Comparison of ENCODE assay signal across 8 cellular contexts in the genomic region with DNA sequence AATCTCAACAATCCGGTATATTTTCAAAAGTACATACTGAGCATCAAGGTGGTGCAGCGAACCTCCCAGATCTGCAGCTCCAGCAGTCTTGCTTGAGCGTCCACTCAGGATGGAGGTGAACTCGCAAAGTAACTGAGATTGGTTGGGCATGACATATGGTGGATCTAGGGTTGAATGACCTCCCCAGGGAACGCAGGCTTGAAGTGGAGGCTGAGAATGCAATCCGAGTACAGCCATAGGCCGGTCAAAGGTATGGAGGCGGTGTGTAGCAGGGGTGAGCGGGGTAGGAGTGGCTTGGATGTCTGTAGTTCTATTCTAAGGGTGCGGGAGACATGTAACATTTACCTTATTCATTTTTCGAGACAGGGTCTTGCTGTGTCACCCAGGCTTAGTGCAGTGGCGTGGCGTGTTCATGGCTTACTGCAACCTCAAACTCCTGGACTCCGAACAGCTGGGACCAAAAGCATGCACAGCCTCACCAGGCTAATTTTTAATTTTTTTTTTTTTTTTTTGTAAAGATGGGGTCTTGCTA. TPM values are rescaled to one million over a fixed set of nuclear protein-coding genes. Genes with fewer than 3 reads are reported as not detected.
DNase-seq lines count a peak whose midpoint lies in the region; ATAC-seq lines count a peak whose summit lies in the region.

No MANE protein-coding gene starts in this region.

- H3K9ac ChIP-seq in skeletal muscle tissue (ENCODE audit: low read depth in 1 of 3, low read length in 3 of 3), result peak overlapping the region; percentile 80 to 96 (median 86)

- DNase-seq in CD1c-positive myeloid dendritic cell (ENCODE audit: extremely low spot score) (peak; percentile 11), NCI-H82 treated with DMSO at 0.1 percent for 48 hours (lab: John Stamatoyannopoulos, UW; ENCODE audit: unreplicated experiment) (peak; percentile 47), brain pericyte (ENCODE audit: low read depth, low spot score) (peak; percentile 43), iPS-NIHi11 (ENCODE audit: low spot score) (peak; percentile 75), GDM1 (lab: John Stamatoyannopoulos, UW) (no peak)

- peaks cover 30 to 48% (median 34%) of the 10 kb centered on the region in 3 donors for H3K36me3 ChIP-seq in skeletal muscle tissue (ENCODE audit: control insufficient read depth in 3 of 3, insufficient read depth in 3 of 3, low read length in 3 of 3)

- H3K9me3 ChIP-seq in skeletal muscle tissue (ENCODE audit: control insufficient read depth in 3 of 3, low read length in 3 of 3), result no peaks in the 10 kb centered on the region

- peak overlapping the region; percentile 80 to 91 (median 84) for H3K4me3 ChIP-seq in skeletal muscle tissue (ENCODE audit: low read length in 3 of 3)

- ATAC-seq in GM18907 (IDR thresholded peaks at IDR 0.05; ENCODE audit: unreplicated experiment) (peak; percentile 39), HG03460 (IDR thresholded peaks at IDR 0.05; ENCODE audit: unreplicated experiment) (peak; percentile 40)

- peak overlapping the region; percentile 89 for H3K27ac ChIP-seq in skeletal muscle tissue (ENCODE audit: low read depth, low read length)

- H3K4me1 ChIP-seq in skeletal muscle tissue (ENCODE audit: control insufficient read depth in 3 of 3, insufficient read depth in 3 of 3, low read length in 3 of 3), result peaks cover 24 to 49% (median 38%) of the 10 kb centered on the region in 3 donors

- no peaks in the 10 kb centered on the region for H3K27me3 ChIP-seq in skeletal muscle tissue (ENCODE audit: control insufficient read depth in 3 of 3, insufficient read depth in 3 of 3, low read length in 3 of 3)

RNA-seq across cellular contexts. Expression of a gene that starts 0.6 kb away (rescaled TPM):
- total RNA-seq in skeletal muscle tissue, result 29.2 TPM

RNA-seq across cellular contexts. Expression of a gene that starts 15.8 kb away (rescaled TPM):
- total RNA-seq in skeletal muscle tissue, result 34.4 TPM

RNA-seq across cellular contexts. Expression of a gene that starts 16.6 kb away (rescaled TPM):
- 7.3 TPM for total RNA-seq in skeletal muscle tissue

RNA-seq across cellular contexts. Expression of a gene that starts 30.9 kb away (rescaled TPM):
- 37.1 TPM for total RNA-seq in skeletal muscle tissue

RNA-seq across cellular contexts. Expression of a gene that starts 31.6 kb away (rescaled TPM):
- 3.1 TPM for total RNA-seq in skeletal muscle tissue
